Comparison of ENCODE assay signal across 2 cellular contexts in genomic region chr3:49122886-49123545, GRCh38.
TF ChIP-seq lines count a peak whose summit lies in the region.

No MANE protein-coding gene starts in this region.

TF ChIP-seq in HepG2, 621 proteins besides CTCF, POLR2A, EP300 and RAD21:
- TF ChIP-seq HIC2 (CRISPR knock-in tag; IDR thresholded peaks at IDR 0.05; ENCODE audit: low read depth) (no peak), RFX5 (IDR thresholded peaks at IDR 0.05; ENCODE audit: low read depth, low read length) (no peak), TOPORS (CRISPR knock-in tag; IDR thresholded peaks at IDR 0.05) (no peak), ZNF282 (IDR thresholded peaks at IDR 0.05; ENCODE audit: partially characterized antibody) (no peak), RBFOX2 (IDR thresholded peaks at IDR 0.05; ENCODE audit: low read depth, low read length) (0 out of 2 replicates have a peak, but pooled peaks have one; percentile 4), CHD2 (IDR thresholded peaks at IDR 0.05; ENCODE audit: low read depth, low read length) (no peak), MIER3 (CRISPR knock-in tag; IDR thresholded peaks at IDR 0.05; ENCODE audit: borderline replicate concordance) (no peak), AGO2 (optimal IDR thresholded peaks at IDR 0.05; ENCODE audit: low read depth, low read length) (peak; percentile 40)

TF ChIP-seq in SK-N-SH treated with all-trans-retinoic acid at 6 μM for 48 hours, 23 proteins besides CTCF, POLR2A, EP300 and RAD21:
- TF ChIP-seq SNAI2 (CRISPR knock-in tag; IDR thresholded peaks at IDR 0.05) (no peak), ZC3H10 (CRISPR knock-in tag; IDR thresholded peaks at IDR 0.05) (no peak), GLIS3 (CRISPR knock-in tag; IDR thresholded peaks at IDR 0.05) (no peak), PPARA (CRISPR knock-in tag; IDR thresholded peaks at IDR 0.05; ENCODE audit: borderline replicate concordance) (no peak), RARB (CRISPR knock-in tag; IDR thresholded peaks at IDR 0.05) (no peak), OSR1 (CRISPR knock-in tag; IDR thresholded peaks at IDR 0.05) (no peak), CSDC2 (CRISPR knock-in tag; IDR thresholded peaks at IDR 0.05) (no peak), POU6F1 (CRISPR knock-in tag; IDR thresholded peaks at IDR 0.05; ENCODE audit: borderline replicate concordance, low read depth) (no peak)
TF ChIP-seq in SK-N-SH treated with all-trans-retinoic acid at 6 μM for 48 hours: peak in this region for 0.
